8 cellular contexts compared by ENCODE assay signal in genomic region chr4:74671074-74671698, GRCh38.
DNase-seq lines count a peak whose midpoint lies in the region; ATAC-seq, FAIRE-seq and TF ChIP-seq lines count a peak whose summit lies in the region.

No MANE protein-coding gene starts in this region.

- peak overlapping the region; percentile 24; the same call in 1 of the 2 replicates for H3K27ac ChIP-seq in 22Rv1
- H3K27ac ChIP-seq in colonic mucosa, result no peak overlapping the region

- H3K9me3 ChIP-seq in colonic mucosa (no peaks in the 10 kb centered on the region), mucosa of descending colon (no peaks in the 10 kb centered on the region)

- TF ChIP-seq CTCF in 22Rv1 (IDR thresholded peaks at IDR 0.05), result peak; percentile 77
- peak; percentile 40 for TF ChIP-seq CTCF in GM10248 (IDR thresholded peaks at IDR 0.05; ENCODE audit: control extremely low read depth, extremely low read depth, low read depth, missing control alignments)
- TF ChIP-seq CTCF in colonic mucosa (IDR thresholded peaks at IDR 0.05), result peak; percentile 65
- TF ChIP-seq CTCF in mucosa of descending colon (IDR thresholded peaks at IDR 0.05), result no peak

- DNase-seq in GM10248 (ENCODE audit: extremely low spot score), result no peak
- DNase-seq in MV-4-11 (lab: John Stamatoyannopoulos, UW), result peak; percentile 56
- DNase-seq in T-helper 9 cell, result peak; percentile 0
- peak; percentile 75 for DNase-seq in colonic mucosa
- peak in 2 of 3 donors; percentile 60 to 79 for DNase-seq in mucosa of descending colon
- DNase-seq in urothelium cell line (ENCODE audit: low spot score), result peak; percentile 56

- FAIRE-seq in urothelium cell line (lab: Jason Lieb, UNC), result no peak

- intact Hi-C loops in colonic mucosa (cut with DNase I) (loop anchor here (2.0 to 10.0 kb wide), 4 partner anchors 126 to 476 kb away; no protein-coding TSS in a partner anchor), mucosa of descending colon (cut with DNase I, micrococcal nuclease) (loop anchor here in 1 of 2 donors (5.0 kb wide), 1 partner anchor 289 kb away; no protein-coding TSS in a partner anchor)

- H3K36me3 ChIP-seq in colonic mucosa, result no peaks in the 10 kb centered on the region
- H3K36me3 ChIP-seq in mucosa of descending colon (ENCODE audit: low read depth), result no peaks in the 10 kb centered on the region

- ATAC-seq in mucosa of descending colon (peak; percentile 56), HG03135 (IDR thresholded peaks at IDR 0.05; ENCODE audit: unreplicated experiment) (no peak)

- no peaks in the 10 kb centered on the region for H3K4me1 ChIP-seq in colonic mucosa
- H3K4me1 ChIP-seq in mucosa of descending colon (ENCODE audit: low read depth), result no peaks in the 10 kb centered on the region

- H3K27me3 ChIP-seq in colonic mucosa, result no peaks in the 10 kb centered on the region

- CTCF ChIA-PET in GM10248 (lab: Yijun Ruan, JAX), result interaction anchor here (0.8 to 1.2 kb wide), 3 partner anchors 10 to 353 kb away, joined by 3 to 4 read pairs (median 3); no protein-coding TSS in a partner anchor

- H3K4me3 ChIP-seq in colonic mucosa (no peak overlapping the region), mucosa of descending colon (no peak overlapping the region)

- no peak overlapping the region for H3K9ac ChIP-seq in colonic mucosa (ENCODE audit: low read depth in 2 of 2, low read length in 2 of 2)

- POLR2A ChIA-PET in GM10248 (lab: Yijun Ruan, JAX), result no interaction called here
